9 cellular contexts compared by ENCODE assay signal in genomic region chr10:71868192-71868697, GRCh38. TPM values are rescaled to one million over a fixed set of nuclear protein-coding genes. Genes with fewer than 3 reads are reported as not detected.
DNase-seq lines count a peak whose midpoint lies in the region; ATAC-seq and TF ChIP-seq lines count a peak whose summit lies in the region.
"Had no signal": no experiment of that assay in that cellular context is flagged by ENCODE, and none has a peak within 500 bp of the region (broad histone marks: within the 10 kb centered on the region; RNA-seq: fewer than 3 reads in every experiment).

No MANE protein-coding gene starts in this region.

- H3K4me3 ChIP-seq in astrocyte of the cerebellum (ENCODE audit: low read depth, low read length): no peak overlapping the region

- no peak for TF ChIP-seq CTCF in astrocyte of the cerebellum (IDR thresholded peaks at IDR 0.05; ENCODE audit: low read depth, low read length, missing control alignments)

- in situ Hi-C loops in astrocyte of the cerebellum (cut with HindIII; ENCODE audit: low sequenced_read_pairs): no loop called here

- ATAC-seq in GM18517 (IDR thresholded peaks at IDR 0.05; ENCODE audit: unreplicated experiment): no peak

- DNase-seq in A172 (ENCODE audit: low spot score) (peak; percentile 90), HS-5 (ENCODE audit: low read depth) (peak; percentile 55), astrocyte of the cerebellum (ENCODE audit: low read depth) (peak; percentile 48), kidney tubule cell (ENCODE audit: low spot score) (peak; percentile 93), iPS-NIHi7 (ENCODE audit: extremely low spot score) (no peak)
- no peak for DNase-seq in effector CD8-positive, alpha-beta T cell (lab: John Stamatoyannopoulos, UW)
- no peak for DNase-seq in stimulated activated naive CD4-positive, alpha-beta T cell treated with Interleukin-2 at 50 U/mL for 16 hours (lab: John Stamatoyannopoulos, UW)
- DNase-seq: activated CD4-positive, alpha-beta T cell treated with anti-CD3 and anti-CD28 coated beads for 1 hour had no signal

RNA-seq across cellular contexts. Expression of gene PSAP, which starts 17.2 kb away (rescaled TPM):
- total RNA-seq in A172 (2014; rRNA removed; shearing (Covaris generic)): 495 and 497 TPM in 2 replicates

Comparison
In these comparisons a context has a peak if more than half of its experiments do, and no peak if none do; other contexts are left out.
1. DNase-seq: peak in A172 (single experiment), HS-5 (single experiment), astrocyte of the cerebellum (single experiment) and kidney tubule cell (single experiment); none in effector CD8-positive, alpha-beta T cell (single experiment), iPS-NIHi7 (single experiment) and stimulated activated naive CD4-positive, alpha-beta T cell treated with Interleukin-2 at 50 U/mL for 16 hours (single experiment).